Comparison of ENCODE assay signal across 8 cellular contexts in genomic region chr1:1033009-1033587, GRCh38. TPM values are rescaled to one million over a fixed set of nuclear protein-coding genes. Genes with fewer than 3 reads are reported as not detected.
A peak's percentile ranks its signal among the peaks of the same experiment; 100 is the strongest.
DNase-seq lines count a peak whose midpoint lies in the region; ATAC-seq lines count a peak whose summit lies in the region.

No MANE protein-coding gene starts in this region.

- POLR2A ChIA-PET in naive thymus-derived CD8-positive, alpha-beta T cell (lab: Charles Lee), result interaction anchor here (0.9 to 1.7 kb wide), 4 partner anchors 19 to 36 kb away, joined by 3 to 7 read pairs (median 4); partner anchors contain the start of gene ISG15

- DNase-seq in AG08396 (ENCODE audit: low spot score) (peak; percentile 89), NCI-H82 (lab: John Stamatoyannopoulos, UW) (peak; percentile 98), activated T-cell treated with anti-CD3 and anti-CD28 coated beads for 4 hours (peak; percentile 90)
- DNase-seq in naive thymus-derived CD8-positive, alpha-beta T cell, result peak; percentile 80 to 94 (median 90)
- peak; percentile 96 for DNase-seq in stimulated activated naive B cell treated with anti-CD40 and anti-IgM and Interleukin-4, amounts not matched to agents 10 μg/mL and 1 μg/mL and 100 μg/mL, for 72 hours

- H3K36me3 Mint-ChIP-seq in naive thymus-derived CD8-positive, alpha-beta T cell, result no peaks in the 10 kb centered on the region
- peaks cover 5 to 12% of the 10 kb centered on the region in 2 donors for H3K36me3 Mint-ChIP-seq in stimulated activated naive B cell treated with anti-CD40 and anti-IgM and Interleukin-4, amounts not matched to agents 10 μg/mL and 1 μg/mL and 100 μg/mL, for 72 hours

- H3K27me3 Mint-ChIP-seq in naive thymus-derived CD8-positive, alpha-beta T cell, result peaks cover 0 to 19% (median 0%) of the 10 kb centered on the region in 5 donors
- H3K27me3 Mint-ChIP-seq in stimulated activated naive B cell treated with anti-CD40 and anti-IgM and Interleukin-4, amounts not matched to agents 10 μg/mL and 1 μg/mL and 100 μg/mL, for 72 hours, result peaks cover 21 to 34% of the 10 kb centered on the region in 2 donors

- no peak overlapping the region for H3K27ac Mint-ChIP-seq in naive thymus-derived CD8-positive, alpha-beta T cell
- H3K27ac Mint-ChIP-seq in stimulated activated naive B cell treated with anti-CD40 and anti-IgM and Interleukin-4, amounts not matched to agents 10 μg/mL and 1 μg/mL and 100 μg/mL, for 72 hours, result no peak overlapping the region

- ATAC-seq in GM19035 (IDR thresholded peaks at IDR 0.05; ENCODE audit: unreplicated experiment) (peak; percentile 82), HG03354 (IDR thresholded peaks at IDR 0.05; ENCODE audit: poor library complexity, severe bottlenecking, unreplicated experiment) (peak; percentile 85), esophagus mucosa (peak; percentile 89)
- ATAC-seq in naive thymus-derived CD8-positive, alpha-beta T cell, result peak; percentile 95
- peak; percentile 87 to 93 for ATAC-seq in stimulated activated naive B cell treated with anti-CD40 and anti-IgM and Interleukin-4, amounts not matched to agents 10 μg/mL and 1 μg/mL and 100 μg/mL, for 72 hours (replicated peaks)

- H3K9me3 Mint-ChIP-seq in naive thymus-derived CD8-positive, alpha-beta T cell, result no peaks in the 10 kb centered on the region
- no peaks in the 10 kb centered on the region for H3K9me3 Mint-ChIP-seq in stimulated activated naive B cell treated with anti-CD40 and anti-IgM and Interleukin-4, amounts not matched to agents 10 μg/mL and 1 μg/mL and 100 μg/mL, for 72 hours

- H3K4me3 Mint-ChIP-seq in naive thymus-derived CD8-positive, alpha-beta T cell, result peak overlapping the region; percentile 29 to 79 (median 60)
- H3K4me3 Mint-ChIP-seq in stimulated activated naive B cell treated with anti-CD40 and anti-IgM and Interleukin-4, amounts not matched to agents 10 μg/mL and 1 μg/mL and 100 μg/mL, for 72 hours, result peak overlapping the region; percentile 66 to 87

- peaks cover 3 to 11% (median 9%) of the 10 kb centered on the region in 4 donors for H3K4me1 Mint-ChIP-seq in naive thymus-derived CD8-positive, alpha-beta T cell
- peaks cover 31 to 38% of the 10 kb centered on the region in 2 donors for H3K4me1 Mint-ChIP-seq in stimulated activated naive B cell treated with anti-CD40 and anti-IgM and Interleukin-4, amounts not matched to agents 10 μg/mL and 1 μg/mL and 100 μg/mL, for 72 hours

RNA-seq across cellular contexts. Expression of gene AGRN, which starts 13.2 kb away (rescaled TPM):
- total RNA-seq in esophagus mucosa, result 41.0 TPM
- 1 to 10 TPM; 6.2 to 6.4 TPM for total RNA-seq in naive thymus-derived CD8-positive, alpha-beta T cell
- polyA plus RNA-seq in naive thymus-derived CD8-positive, alpha-beta T cell, result under 1 TPM; 0.15 to 0.71 (median 0.47) TPM

RNA-seq across cellular contexts. Expression of gene ISG15, which starts 19.8 kb away (rescaled TPM):
- total RNA-seq in esophagus mucosa, result 12.1 TPM
- total RNA-seq in naive thymus-derived CD8-positive, alpha-beta T cell, result 10 to 100 TPM; 30.3 to 30.7 TPM
- 100 to 1,000 TPM; 133 to 220 (median 217) TPM for polyA plus RNA-seq in naive thymus-derived CD8-positive, alpha-beta T cell

RNA-seq across cellular contexts. Expression of gene HES4, which starts 33.2 kb away (rescaled TPM):
- total RNA-seq in esophagus mucosa, result 15.7 TPM
- total RNA-seq in naive thymus-derived CD8-positive, alpha-beta T cell, result not detected
- under 1 TPM in 1 of 3 donors, not detected in 2; 0.85 TPM for polyA plus RNA-seq in naive thymus-derived CD8-positive, alpha-beta T cell

RNA-seq across cellular contexts. Expression of gene RNF223, which starts 41.0 kb away (rescaled TPM):
- 22.3 TPM for total RNA-seq in esophagus mucosa
- total RNA-seq in naive thymus-derived CD8-positive, alpha-beta T cell, result not detected
- not detected for polyA plus RNA-seq in naive thymus-derived CD8-positive, alpha-beta T cell

RNA-seq across cellular contexts. Expression of gene PERM1, which starts 51.2 kb away (rescaled TPM):
- not detected for total RNA-seq in esophagus mucosa
- not detected for total RNA-seq in naive thymus-derived CD8-positive, alpha-beta T cell
- not detected for polyA plus RNA-seq in naive thymus-derived CD8-positive, alpha-beta T cell

Comparison
In these comparisons a context has a peak if more than half of its experiments do, and no peak if none do; other contexts are left out.
1. Peak in every context shown above with its lines: DNase-seq and ATAC-seq.
2. RNA of gene HES4, which starts 33.2 kb away (total RNA-seq): 15.7 TPM in esophagus mucosa (single experiment); not detected in naive thymus-derived CD8-positive, alpha-beta T cell; every median in the first group is over 10 times any median in the second.